In the genomic region with DNA sequence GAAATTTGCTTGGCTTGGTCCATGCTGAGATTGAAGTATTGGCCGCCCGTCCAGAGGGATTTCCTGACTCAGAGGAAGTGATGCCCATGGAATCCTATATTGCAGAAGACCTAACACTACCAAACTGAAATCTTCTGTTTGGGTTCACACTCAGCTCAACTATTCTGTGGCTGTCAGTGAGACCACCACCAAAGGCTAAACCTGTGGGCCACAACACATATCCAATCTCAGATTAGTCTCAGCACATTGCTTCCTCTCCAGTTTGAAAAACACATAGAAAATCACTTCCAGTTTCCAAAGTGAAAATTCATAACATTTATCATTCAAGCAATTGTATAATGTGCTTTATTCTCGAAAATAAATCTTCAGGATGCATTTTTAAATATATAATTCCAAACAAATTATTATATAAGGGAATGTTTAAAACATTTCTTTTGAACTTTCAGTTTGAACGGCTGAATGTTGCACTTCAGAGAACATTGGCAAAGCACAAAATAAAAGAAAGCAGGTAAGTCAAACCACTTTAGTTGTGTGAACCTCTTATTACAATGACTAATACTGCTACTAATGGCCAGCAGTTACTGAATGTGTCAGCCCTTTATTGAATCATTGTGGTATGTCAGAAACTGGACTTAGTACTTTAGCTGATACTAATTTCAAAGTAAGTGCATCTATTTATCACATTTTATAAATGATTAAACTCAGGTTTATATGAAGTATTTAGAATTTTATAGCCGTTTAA, we compare ENCODE assay signal across 12 cellular contexts. TPM values are rescaled to one million over a fixed set of nuclear protein-coding genes. Genes with fewer than 3 reads are reported as not detected.
DNase-seq lines count a peak whose midpoint lies in the region; ATAC-seq and TF ChIP-seq lines count a peak whose summit lies in the region.
"Had no signal": no experiment of that assay in that cellular context is flagged by ENCODE, and none has a peak within 500 bp of the region (broad histone marks: within the 10 kb centered on the region; RNA-seq: fewer than 3 reads in every experiment).

No MANE protein-coding gene starts in this region.

- no peaks in the 10 kb centered on the region for H3K27me3 Mint-ChIP-seq in Calu3 (ENCODE audit: unreplicated experiment)
- H3K27me3 Mint-ChIP-seq: activated naive CD4-positive, alpha-beta T cell treated with anti-CD3 and anti-CD28 coated beads, Interleukin-2, amount 10 ng/mL, durations not matched to agents 7 days and 5 days had no signal

- intact Hi-C loops in Calu3 (cut with micrococcal nuclease; ENCODE audit: unreplicated experiment) (loop anchor here (5.0 kb wide), 1 partner anchor 54 kb away; a partner anchor contains a TSS), esophagus squamous epithelium (cut with DNase I) (no loop called here)

- TF ChIP-seq POLR2A in esophagus squamous epithelium (IDR thresholded peaks at IDR 0.05) = no peak

- WGBS in esophagus squamous epithelium, 2 donors = 78 to 79% methylated on average over 5 of the region's 5 CpGs

- H3K27me3 ChIP-seq in esophagus squamous epithelium = no peaks in the 10 kb centered on the region

- CTCF ChIA-PET in Calu3 (lab: Charles Lee) = interaction anchor here (1.0 to 1.2 kb wide), 2 partner anchors 83 to 174 kb away, joined by 3 to 5 read pairs; no protein-coding TSS in a partner anchor

- H3K4me3 ChIP-seq in esophagus squamous epithelium = no peak overlapping the region
- H3K4me3 ChIP-seq: PC-9 had no signal

- H3K27ac Mint-ChIP-seq in Calu3 (ENCODE audit: unreplicated experiment) = peak overlapping the region; percentile 77
- H3K27ac Mint-ChIP-seq: activated naive CD4-positive, alpha-beta T cell treated with anti-CD3 and anti-CD28 coated beads, Interleukin-2, amount 10 ng/mL, durations not matched to agents 7 days and 5 days had no signal

- H3K27ac ChIP-seq in esophagus squamous epithelium = no peak overlapping the region
- H3K27ac ChIP-seq: PC-9 had no signal

- no peaks in the 10 kb centered on the region for H3K9me3 Mint-ChIP-seq in Calu3 (ENCODE audit: low read depth, unreplicated experiment)
- H3K9me3 Mint-ChIP-seq: activated naive CD4-positive, alpha-beta T cell treated with anti-CD3 and anti-CD28 coated beads, Interleukin-2, amount 10 ng/mL, durations not matched to agents 7 days and 5 days had no signal

- no peaks in the 10 kb centered on the region for H3K36me3 ChIP-seq in esophagus squamous epithelium

- H3K4me3 Mint-ChIP-seq in Calu3 (ENCODE audit: low read depth, unreplicated experiment) = no peak overlapping the region
- H3K4me3 Mint-ChIP-seq: activated naive CD4-positive, alpha-beta T cell treated with anti-CD3 and anti-CD28 coated beads, Interleukin-2, amount 10 ng/mL, durations not matched to agents 7 days and 5 days had no signal

- ATAC-seq in GM19395 (IDR thresholded peaks at IDR 0.05; ENCODE audit: unreplicated experiment) = peak; percentile 85
- peak; percentile 72 for ATAC-seq in HG03139 (IDR thresholded peaks at IDR 0.05; ENCODE audit: unreplicated experiment)
- no peak for ATAC-seq in esophagus mucosa
- no peak for ATAC-seq in HG02852 (IDR thresholded peaks at IDR 0.05; ENCODE audit: unreplicated experiment)

- H3K9me3 ChIP-seq in esophagus squamous epithelium = no peaks in the 10 kb centered on the region

- H3K4me1 ChIP-seq in esophagus squamous epithelium = no peaks in the 10 kb centered on the region

- peaks cover 32% of the 10 kb centered on the region for H3K4me1 Mint-ChIP-seq in Calu3 (ENCODE audit: low read depth, unreplicated experiment)
- H3K4me1 Mint-ChIP-seq: activated naive CD4-positive, alpha-beta T cell treated with anti-CD3 and anti-CD28 coated beads, Interleukin-2, amount 10 ng/mL, durations not matched to agents 7 days and 5 days had no signal

- H3K36me3 Mint-ChIP-seq in Calu3 (ENCODE audit: insufficient read depth, unreplicated experiment) = peaks cover 8% of the 10 kb centered on the region
- H3K36me3 Mint-ChIP-seq: activated naive CD4-positive, alpha-beta T cell treated with anti-CD3 and anti-CD28 coated beads, Interleukin-2, amount 10 ng/mL, durations not matched to agents 7 days and 5 days had no signal

- no TSS peak for BruUV-seq in Calu3 (replicated peaks; lab: Mats Ljungman, UMichigan)

- no peak for DNase-seq in Calu3
- peak; percentile 22 for DNase-seq in astrocyte of the hippocampus (ENCODE audit: low read depth, low spot score)
- DNase-seq in GF-D8 (lab: John Stamatoyannopoulos, UW) = no peak
- no peak for DNase-seq in esophagus squamous epithelium (lab: John Stamatoyannopoulos, UW)
- DNase-seq: activated naive CD4-positive, alpha-beta T cell treated with anti-CD3 and anti-CD28 coated beads, Interleukin-2, amount 10 ng/mL, durations not matched to agents 7 days and 5 days; effector CD8-positive, alpha-beta T cell; NCI-H1417 treated with DMSO at 0.1 percent for 48 hours; PC-9 had no signal

- no peak for TF ChIP-seq CTCF in Calu3 (IDR thresholded peaks at IDR 0.05; ENCODE audit: unreplicated experiment)
- no peak for TF ChIP-seq CTCF in esophagus squamous epithelium (IDR thresholded peaks at IDR 0.05)

RNA-seq across cellular contexts. Expression of a gene that starts 37.0 kb away (rescaled TPM):
- total RNA-seq in Calu3 (2022) = 19.0 and 23.6 TPM in 2 replicates
- 2.5 TPM for total RNA-seq in esophagus mucosa
- 1 to 10 TPM in 3 of 4 donors, under 1 TPM in 1; 0.45 to 8.6 (median 5.1) TPM for total RNA-seq in esophagus squamous epithelium

RNA-seq across cellular contexts. Expression of a gene that starts 55.2 kb away (rescaled TPM):
- total RNA-seq in Calu3 (2022) = 19.3 TPM in 2 replicates
- total RNA-seq in esophagus mucosa = 0.96 TPM
- total RNA-seq in esophagus squamous epithelium = 1 to 10 TPM; 1.4 to 7.4 (median 3.6) TPM

Comparison
In these comparisons a context has a peak if more than half of its experiments do, and no peak if none do; other contexts are left out.
1. ATAC-seq: peak in GM19395 (single experiment) and HG03139 (single experiment); none in esophagus mucosa (single experiment) and HG02852 (single experiment).